ENCODE assay signal across 13 cellular contexts in genomic region chr9:131737426-131737825, GRCh38. TPM values are rescaled to one million over a fixed set of nuclear protein-coding genes. Genes with fewer than 3 reads are reported as not detected.
DNase-seq lines count a peak whose midpoint lies in the region; ATAC-seq and TF ChIP-seq lines count a peak whose summit lies in the region.
"Had no signal": no experiment of that assay in that cellular context is flagged by ENCODE, and none has a peak within 500 bp of the region (broad histone marks: within the 10 kb centered on the region; RNA-seq: fewer than 3 reads in every experiment).

No MANE protein-coding gene starts in this region.

- H3K27me3 Mint-ChIP-seq in activated CD4-positive, alpha-beta memory T cell treated with anti-CD3 and anti-CD28 coated beads for 36 hours: no peaks in the 10 kb centered on the region

- POLR2A ChIA-PET in activated CD4-positive, alpha-beta memory T cell treated with anti-CD3 and anti-CD28 coated beads for 36 hours (lab: Charles Lee): interaction anchor here (0.8 to 11.1 kb wide), 5 partner anchors 10 to 146 kb away, joined by 3 to 76 read pairs (median 8); no protein-coding TSS in a partner anchor

- H3K9me3 Mint-ChIP-seq in activated CD4-positive, alpha-beta memory T cell treated with anti-CD3 and anti-CD28 coated beads for 36 hours: no peaks in the 10 kb centered on the region

- peak overlapping the region; percentile 62 for H3K4me3 Mint-ChIP-seq in activated CD4-positive, alpha-beta memory T cell treated with anti-CD3 and anti-CD28 coated beads for 36 hours

- H3K36me3 Mint-ChIP-seq in activated CD4-positive, alpha-beta memory T cell treated with anti-CD3 and anti-CD28 coated beads for 36 hours: peaks cover 27% of the 10 kb centered on the region

- H4K20me1 ChIP-seq in hepatocyte (ENCODE audit: insufficient read depth, poor library complexity, severe bottlenecking): peaks cover 32% of the 10 kb centered on the region

- TF ChIP-seq POLR2A in heart left ventricle (IDR thresholded peaks at IDR 0.05): no peak
- TF ChIP-seq POLR2A in tibial nerve (IDR thresholded peaks at IDR 0.05): no peak

- peaks cover 60% of the 10 kb centered on the region for H3K79me2 ChIP-seq in hepatocyte

- peaks cover 15 to 71% (median 54%) of the 10 kb centered on the region in 12 donors for H3K4me1 ChIP-seq in heart left ventricle
- peaks cover 50% of the 10 kb centered on the region for H3K4me1 ChIP-seq in hepatocyte (ENCODE audit: insufficient read depth)
- H3K4me1 ChIP-seq in tibial nerve: peaks cover 0 to 63% (median 44%) of the 10 kb centered on the region in 4 donors

- H3K27me3 ChIP-seq in heart left ventricle: no peaks in the 10 kb centered on the region
- no peaks in the 10 kb centered on the region for H3K27me3 ChIP-seq in hepatocyte
- no peaks in the 10 kb centered on the region for H3K27me3 ChIP-seq in tibial nerve

- H2AFZ ChIP-seq in hepatocyte: no peak overlapping the region

- 87 to 95% (median 93%) methylated on average over 12 of the region's 12 CpGs for WGBS in heart left ventricle, 4 donors
- 96% methylated on average over 12 of the region's 12 CpGs for WGBS in hepatocyte (ENCODE audit: low lambda C conversion rate, missing lambda C conversion rate)
- 96 to 97% methylated on average over 12 of the region's 12 CpGs for WGBS in tibial nerve, 2 donors

- no peaks in the 10 kb centered on the region for H3K9me2 ChIP-seq in hepatocyte (replicated peaks; ENCODE audit: insufficient read depth)

- no peak for ATAC-seq in heart left ventricle
- ATAC-seq in left cardiac atrium: no peak
- ATAC-seq in GM21619 (IDR thresholded peaks at IDR 0.05; ENCODE audit: unreplicated experiment): no peak
- no peak for ATAC-seq in GM19467 (IDR thresholded peaks at IDR 0.05; ENCODE audit: unreplicated experiment)

- peaks cover 55% of the 10 kb centered on the region for H3K4me1 Mint-ChIP-seq in activated CD4-positive, alpha-beta memory T cell treated with anti-CD3 and anti-CD28 coated beads for 36 hours (ENCODE audit: low read depth)

- TF ChIP-seq CTCF in heart left ventricle (IDR thresholded peaks at IDR 0.05): no peak
- no peak for TF ChIP-seq CTCF in hepatocyte (IDR thresholded peaks at IDR 0.05; ENCODE audit: poor library complexity)
- TF ChIP-seq CTCF in tibial nerve (IDR thresholded peaks at IDR 0.05): no peak

- H3K9me3 ChIP-seq in heart left ventricle: no peaks in the 10 kb centered on the region
- H3K9me3 ChIP-seq in hepatocyte (ENCODE audit: low read depth): no peaks in the 10 kb centered on the region
- no peaks in the 10 kb centered on the region for H3K9me3 ChIP-seq in tibial nerve
- H3K9me3 ChIP-seq: thoracic aorta had no signal

- CTCF ChIA-PET in activated CD4-positive, alpha-beta memory T cell treated with anti-CD3 and anti-CD28 coated beads for 36 hours (lab: Charles Lee): interaction anchor here (1.0 to 5.7 kb wide), 6 partner anchors 9 to 146 kb away, joined by 3 to 60 read pairs (median 4); no protein-coding TSS in a partner anchor

- H3K4me3 ChIP-seq in heart left ventricle (peak overlapping the region in 7 of 12 donors; percentile 17 to 71 (median 30)), hepatocyte (no peak overlapping the region), tibial nerve (no peak overlapping the region)

- H3K27ac Mint-ChIP-seq in activated CD4-positive, alpha-beta memory T cell treated with anti-CD3 and anti-CD28 coated beads for 36 hours: peak overlapping the region; percentile 93

- peak overlapping the region; percentile 98 for H3K4me2 ChIP-seq in hepatocyte

- TF ChIP-seq EP300 in tibial nerve (IDR thresholded peaks at IDR 0.05): no peak

- H3K36me3 ChIP-seq in heart left ventricle (peaks cover 0 to 9% (median 0%) of the 10 kb centered on the region in 9 donors), hepatocyte (replicated peaks; ENCODE audit: insufficient read depth, low read depth) (no peaks in the 10 kb centered on the region), tibial nerve (no peaks in the 10 kb centered on the region)
- H3K36me3 ChIP-seq: thoracic aorta had no signal

- intact Hi-C loops in heart left ventricle (cut with DNase I): loop anchor here (2.0 to 10.0 kb wide), 9 partner anchors 29 to 130 kb away; no protein-coding TSS in a partner anchor
- intact Hi-C loops in left cardiac atrium (cut with DNase I): loop anchor here (5.0 to 10.0 kb wide), 3 partner anchors 63 to 135 kb away; no protein-coding TSS in a partner anchor
- intact Hi-C loops in activated CD4-positive, alpha-beta memory T cell treated with anti-CD3 and anti-CD28 coated beads for 36 hours (cut with micrococcal nuclease): loop anchor here (1.0 to 10.0 kb wide), 3 partner anchors 8 to 617 kb away; partner anchors contain the start of gene SETX

- DNase-seq in heart left ventricle (peak in 1 of 5 donors; percentile 15), left cardiac atrium (no peak), hepatocyte (ENCODE audit: low spot score) (no peak), tibial nerve (ENCODE audit: low spot score in 2 of 2) (no peak), SW480 (ENCODE audit: low spot score) (no peak)
- DNase-seq in activated CD4-positive, alpha-beta memory T cell treated with anti-CD3 and anti-CD28 coated beads for 36 hours: peak; percentile 62
- DNase-seq: GOT3, mammary epithelial cell, NCI-H1436, T1000 had no signal

- H3K27ac ChIP-seq in heart left ventricle (peak overlapping the region in 11 of 12 donors; percentile 26 to 96 (median 65)), hepatocyte (peak overlapping the region; percentile 92), tibial nerve (peak overlapping the region in 3 of 4 donors; percentile 36 to 75 (median 41))
- H3K27ac ChIP-seq: thoracic aorta had no signal

RNA-seq across cellular contexts. Expression of gene RAPGEF1, which starts 2.5 kb away (rescaled TPM):
- total RNA-seq in heart left ventricle (100 to 1,000 TPM in 7 of 9 donors, 10 to 100 TPM in 2; 81.9 to 161 (median 116) TPM), left cardiac atrium (100 to 1,000 TPM; 108 to 109 TPM), hepatocyte (26.2 and 27.5 TPM in 2 replicates), tibial nerve (10 to 100 TPM; 32.0 to 57.3 (median 38.9) TPM)
- polyA plus RNA-seq in heart left ventricle (100 to 1,000 TPM in 1 of 2 donors, 10 to 100 TPM in 1; 50.6 to 114 TPM), hepatocyte (24.8 and 29.7 TPM in 2 replicates)
- 10 to 100 TPM; 91.9 to 92.3 TPM for total RNA-seq in activated CD4-positive, alpha-beta memory T cell treated with anti-CD3 and anti-CD28 coated beads for 36 hours

Comparison
In these comparisons a context has a peak if more than half of its experiments do, and no peak if none do; other contexts are left out.
1. H3K27ac ChIP-seq: peak in every context shown above with its lines; median percentile 92 in hepatocyte; 65 in heart left ventricle; 41 in tibial nerve.
2. H3K4me3 ChIP-seq: peak in heart left ventricle (7 of 12); none in hepatocyte (single experiment) and tibial nerve (0 of 4).